ENCODE assay signal across 15 cellular contexts in genomic region chr17:81153340-81153803, GRCh38. TPM values are rescaled to one million over a fixed set of nuclear protein-coding genes. Genes with fewer than 3 reads are reported as not detected.
DNase-seq lines count a peak whose midpoint lies in the region; ATAC-seq, FAIRE-seq and TF ChIP-seq lines count a peak whose summit lies in the region.
"Had no signal": no experiment of that assay in that cellular context is flagged by ENCODE, and none has a peak within 500 bp of the region (broad histone marks: within the 10 kb centered on the region; RNA-seq: fewer than 3 reads in every experiment).

No MANE protein-coding gene starts in this region.

- H3K4me3 ChIP-seq in BLaER1 = no peak overlapping the region
- no peak overlapping the region for H3K4me3 ChIP-seq in astrocyte (ENCODE audit: insufficient read depth, low read depth, low read length)

- H3K36me3 ChIP-seq in BLaER1 (no peaks in the 10 kb centered on the region), astrocyte (ENCODE audit: insufficient read depth, low read length) (no peaks in the 10 kb centered on the region)

- H3K36me3 Mint-ChIP-seq in astrocyte (ENCODE audit: low read depth, unreplicated experiment) (peaks cover 2% of the 10 kb centered on the region), memory B cell (no peaks in the 10 kb centered on the region)
- H3K36me3 Mint-ChIP-seq: mesothelial cell of epicardium, T-cell had no signal

- H3K79me2 ChIP-seq in astrocyte (ENCODE audit: insufficient read depth, low read length) = no peaks in the 10 kb centered on the region

- H2AFZ ChIP-seq in astrocyte (ENCODE audit: low read depth, low read length) = no peak overlapping the region

- H4K20me1 ChIP-seq in BLaER1 = no peaks in the 10 kb centered on the region
- H4K20me1 ChIP-seq in astrocyte (ENCODE audit: insufficient read depth, low read length) = no peaks in the 10 kb centered on the region

- DNase-seq in Kasumi-1 (lab: John Stamatoyannopoulos, UW) (peak; percentile 95 to 96), astrocyte (ENCODE audit: low read depth) (peak; percentile 3), memory B cell (ENCODE audit: low spot score in 2 of 2) (peak in 1 of 2 donors; percentile 52), COR-L47 (lab: John Stamatoyannopoulos, UW) (no peak), NCI-H1092 treated with DMSO at 0.1 percent for 48 hours (lab: John Stamatoyannopoulos, UW) (no peak), iPS-NIHi7 (ENCODE audit: extremely low spot score) (no peak)
- DNase-seq: Calu3; NCI-H1092; stimulated activated CD4-positive, alpha-beta T cell treated with anti-CD3 and anti-CD28 coated beads, Interleukin-4, amount 100 ng/mL, for 4 hours had no signal

- 0 out of 2 replicates have a peak, but pooled peaks cover 7% of the 10 kb centered on the region for H3K27me3 ChIP-seq in BLaER1
- H3K27me3 ChIP-seq in astrocyte (ENCODE audit: insufficient read depth, low read length) = peaks cover 2% of the 10 kb centered on the region

- H3K4me3 Mint-ChIP-seq in astrocyte (ENCODE audit: unreplicated experiment) (no peak overlapping the region), memory B cell (peak overlapping the region; percentile 80)
- H3K4me3 Mint-ChIP-seq: activated T-helper 1 cell treated with anti-CD3 and anti-CD28 coated beads, Interleukin-12 subunit alpha, Interleukin-12 subunit beta, Interleukin-2, Interleukin-4 antibody, amounts not matched to agents 30 ng/mL and 10 ng/mL and 1 ng/mL, durations not matched to agents 14 hours and 24 hours and 36 hours; mesothelial cell of epicardium; T-cell had no signal

- H3K9me3 Mint-ChIP-seq in astrocyte (ENCODE audit: unreplicated experiment) = no peaks in the 10 kb centered on the region
- no peaks in the 10 kb centered on the region for H3K9me3 Mint-ChIP-seq in memory B cell
- H3K9me3 Mint-ChIP-seq: activated T-helper 1 cell treated with anti-CD3 and anti-CD28 coated beads, Interleukin-12 subunit alpha, Interleukin-12 subunit beta, Interleukin-2, Interleukin-4 antibody, amounts not matched to agents 30 ng/mL and 10 ng/mL and 1 ng/mL, durations not matched to agents 14 hours and 24 hours and 36 hours; mesothelial cell of epicardium; T-cell had no signal

- H3K27me3 Mint-ChIP-seq in astrocyte (ENCODE audit: low read depth, unreplicated experiment) (peaks cover 29% of the 10 kb centered on the region), memory B cell (peaks cover 9% of the 10 kb centered on the region)

- H3K4me1 ChIP-seq in BLaER1 (peaks cover 51% of the 10 kb centered on the region), astrocyte (ENCODE audit: insufficient read depth, low read length) (no peaks in the 10 kb centered on the region)

- H3K4me2 ChIP-seq in BLaER1 = peak overlapping the region; percentile 49
- H3K4me2 ChIP-seq in astrocyte (ENCODE audit: low read length) = peak overlapping the region; percentile 33

- no peak overlapping the region for H3K27ac ChIP-seq in BLaER1
- H3K27ac ChIP-seq in astrocyte (ENCODE audit: low read depth, low read length) = peak overlapping the region; percentile 2
- H3K27ac ChIP-seq: epithelial cell of prostate had no signal

- no peak for FAIRE-seq in astrocyte (lab: Jason Lieb, UNC)

- ATAC-seq in memory B cell (ENCODE audit: low read depth) (peak; percentile 86), GM19467 (IDR thresholded peaks at IDR 0.05; ENCODE audit: unreplicated experiment) (no peak)

- H3K4me1 Mint-ChIP-seq in astrocyte (ENCODE audit: low read depth, unreplicated experiment) (peaks cover 2% of the 10 kb centered on the region), memory B cell (peaks cover 3% of the 10 kb centered on the region)
- H3K4me1 Mint-ChIP-seq: mesothelial cell of epicardium had no signal

- TF ChIP-seq CTCF in astrocyte (IDR thresholded peaks at IDR 0.05; ENCODE audit: insufficient read depth, low read depth, low read length) = no peak

- no peak overlapping the region for H3K9ac ChIP-seq in BLaER1
- no peak overlapping the region for H3K9ac ChIP-seq in astrocyte (ENCODE audit: low read length)

- H3K27ac Mint-ChIP-seq in astrocyte (ENCODE audit: unreplicated experiment) = peak overlapping the region; percentile 27
- H3K27ac Mint-ChIP-seq in memory B cell = peak overlapping the region; percentile 97
- H3K27ac Mint-ChIP-seq: activated T-helper 1 cell treated with anti-CD3 and anti-CD28 coated beads, Interleukin-12 subunit alpha, Interleukin-12 subunit beta, Interleukin-2, Interleukin-4 antibody, amounts not matched to agents 30 ng/mL and 10 ng/mL and 1 ng/mL, durations not matched to agents 14 hours and 24 hours and 36 hours; mesothelial cell of epicardium had no signal

- H3K9me3 ChIP-seq in BLaER1 (no peaks in the 10 kb centered on the region), astrocyte (ENCODE audit: insufficient read depth, low read depth, low read length) (no peaks in the 10 kb centered on the region)

RNA-seq across cellular contexts. Expression of gene PVALEF, which starts 11.9 kb away (rescaled TPM):
- total RNA-seq in astrocyte = not detected in 2 replicates
- total RNA-seq: activated T-helper 1 cell treated with anti-CD3 and anti-CD28 coated beads, Interleukin-12 subunit alpha, Interleukin-12 subunit beta, Interleukin-2, Interleukin-4 antibody, amounts not matched to agents 30 ng/mL and 10 ng/mL and 1 ng/mL, durations not matched to agents 14 hours and 24 hours and 36 hours; Calu3; T-cell had no signal

RNA-seq across cellular contexts. Expression of gene AATK, which starts 12.6 kb away (rescaled TPM):
- 0.41 and 0.54 TPM in 2 replicates for total RNA-seq in astrocyte
- total RNA-seq: Calu3 had no signal

Comparison
In these comparisons a context has a peak if more than half of its experiments do, and no peak if none do; other contexts are left out.
1. DNase-seq: peak in Kasumi-1 (2 of 2) and astrocyte (single experiment); none in COR-L47 (single experiment), NCI-H1092 treated with DMSO at 0.1 percent for 48 hours (single experiment) and iPS-NIHi7 (single experiment).